ENCODE assay signal across 1 cellular context in the genomic region with DNA sequence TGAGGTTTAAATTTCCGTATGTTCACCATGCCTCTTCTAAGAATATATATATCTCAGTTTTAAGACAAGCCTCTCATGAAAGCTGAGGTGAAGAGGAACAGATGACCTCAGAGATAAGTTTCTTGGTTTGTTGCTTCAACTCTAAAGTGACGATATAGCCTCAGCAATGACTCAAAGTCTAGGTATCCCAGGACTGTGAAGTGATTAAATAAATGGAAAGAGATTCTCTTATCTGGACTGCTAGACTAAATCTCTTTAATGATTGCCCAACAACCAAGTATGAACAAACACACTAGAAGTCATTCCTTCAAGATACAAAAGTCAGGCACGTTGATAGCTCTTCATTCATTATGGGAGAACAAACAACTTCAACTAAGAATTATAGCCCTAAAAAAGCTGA.
TF ChIP-seq lines count a peak whose summit lies in the region.

No MANE protein-coding gene starts in this region.

TF ChIP-seq in HEK293, 187 proteins besides CTCF, POLR2A, EP300 and RAD21 (continued from another document):
- TF ChIP-seq ZNF311 (tag by site-specific recombination; IDR thresholded peaks at IDR 0.05; ENCODE audit: borderline replicate concordance) (no peak), FEZF1 (tag by site-specific recombination; IDR thresholded peaks at IDR 0.05) (no peak), ZNF837 (tag by site-specific recombination; IDR thresholded peaks at IDR 0.05) (no peak), ZNF416 (tag by site-specific recombination; IDR thresholded peaks at IDR 0.05) (no peak), ZNF473 (tag by site-specific recombination; IDR thresholded peaks at IDR 0.05) (no peak), ZNF530 (tag by site-specific recombination; IDR thresholded peaks at IDR 0.05; ENCODE audit: low read depth) (no peak), ZNF660 (tag by site-specific recombination; IDR thresholded peaks at IDR 0.05) (peak; percentile 75), ZNF266 (tag by site-specific recombination; IDR thresholded peaks at IDR 0.05; ENCODE audit: low read depth) (no peak), ZSCAN16 (tag by site-specific recombination; IDR thresholded peaks at IDR 0.05) (no peak), ZNF501 (tag by site-specific recombination; IDR thresholded peaks at IDR 0.05) (no peak)
- TF ChIP-seq, protein P1, sequence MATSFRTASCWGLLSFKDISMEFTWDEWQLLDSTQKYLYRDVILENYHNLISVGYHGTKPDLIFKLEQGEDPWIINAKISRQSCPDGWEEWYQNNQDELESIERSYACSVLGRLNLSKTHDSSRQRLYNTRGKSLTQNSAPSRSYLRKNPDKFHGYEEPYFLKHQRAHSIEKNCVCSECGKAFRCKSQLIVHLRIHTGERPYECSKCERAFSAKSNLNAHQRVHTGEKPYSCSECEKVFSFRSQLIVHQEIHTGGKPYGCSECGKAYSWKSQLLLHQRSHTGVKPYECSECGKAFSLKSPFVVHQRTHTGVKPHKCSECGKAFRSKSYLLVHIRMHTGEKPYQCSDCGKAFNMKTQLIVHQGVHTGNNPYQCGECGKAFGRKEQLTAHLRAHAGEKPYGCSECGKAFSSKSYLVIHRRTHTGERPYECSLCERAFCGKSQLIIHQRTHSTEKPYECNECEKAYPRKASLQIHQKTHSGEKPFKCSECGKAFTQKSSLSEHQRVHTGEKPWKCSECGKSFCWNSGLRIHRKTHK (tag by site-specific recombination; IDR thresholded peaks at IDR 0.05), result no peak
- TF ChIP-seq, protein P2, sequence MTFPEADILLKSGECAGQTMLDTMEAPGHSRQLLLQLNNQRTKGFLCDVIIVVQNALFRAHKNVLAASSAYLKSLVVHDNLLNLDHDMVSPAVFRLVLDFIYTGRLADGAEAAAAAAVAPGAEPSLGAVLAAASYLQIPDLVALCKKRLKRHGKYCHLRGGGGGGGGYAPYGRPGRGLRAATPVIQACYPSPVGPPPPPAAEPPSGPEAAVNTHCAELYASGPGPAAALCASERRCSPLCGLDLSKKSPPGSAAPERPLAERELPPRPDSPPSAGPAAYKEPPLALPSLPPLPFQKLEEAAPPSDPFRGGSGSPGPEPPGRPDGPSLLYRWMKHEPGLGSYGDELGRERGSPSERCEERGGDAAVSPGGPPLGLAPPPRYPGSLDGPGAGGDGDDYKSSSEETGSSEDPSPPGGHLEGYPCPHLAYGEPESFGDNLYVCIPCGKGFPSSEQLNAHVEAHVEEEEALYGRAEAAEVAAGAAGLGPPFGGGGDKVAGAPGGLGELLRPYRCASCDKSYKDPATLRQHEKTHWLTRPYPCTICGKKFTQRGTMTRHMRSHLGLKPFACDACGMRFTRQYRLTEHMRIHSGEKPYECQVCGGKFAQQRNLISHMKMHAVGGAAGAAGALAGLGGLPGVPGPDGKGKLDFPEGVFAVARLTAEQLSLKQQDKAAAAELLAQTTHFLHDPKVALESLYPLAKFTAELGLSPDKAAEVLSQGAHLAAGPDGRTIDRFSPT (tag by site-specific recombination; IDR thresholded peaks at IDR 0.05), result no peak; the same call in 1 of the 2 replicates
